ENCODE assay signal across 1 cellular context in the genomic region with DNA sequence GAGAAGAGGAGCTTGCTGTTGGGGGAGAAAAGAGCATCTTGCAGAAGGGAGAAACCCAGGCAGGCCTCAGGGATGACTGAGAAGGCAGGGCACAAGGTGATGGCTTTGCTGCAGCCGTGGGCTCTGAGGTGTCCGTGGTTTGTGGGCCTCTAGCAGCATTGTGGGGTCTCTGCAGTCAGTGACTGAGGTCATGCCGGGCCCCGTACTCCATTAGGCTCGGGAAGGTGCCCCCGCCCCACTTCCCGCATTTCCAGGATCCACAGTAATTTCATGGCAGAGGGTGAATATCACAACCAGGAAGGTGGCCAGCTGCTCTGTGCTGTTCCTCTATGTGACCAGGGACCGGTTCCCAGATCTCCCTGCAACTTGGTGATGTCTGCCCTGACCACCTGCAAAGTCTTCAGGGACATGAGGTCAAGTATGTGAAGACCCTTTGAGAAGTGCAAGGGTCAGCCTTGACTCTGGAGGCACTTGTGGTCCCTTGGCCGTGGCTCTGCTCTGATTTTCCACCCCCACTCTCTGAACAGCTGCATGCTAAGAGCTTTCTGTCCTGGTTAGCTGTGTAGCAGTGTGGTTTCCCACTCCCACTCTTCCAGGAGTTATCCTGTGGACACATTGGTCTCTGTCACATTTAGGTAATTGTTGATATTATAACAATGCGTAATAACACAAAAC.
TF ChIP-seq lines count a peak whose summit lies in the region.

No MANE protein-coding gene starts in this region.

TF ChIP-seq in A549, 52 proteins besides CTCF, POLR2A, EP300 and RAD21 (continued from another document):
- TF ChIP-seq, protein P1, sequence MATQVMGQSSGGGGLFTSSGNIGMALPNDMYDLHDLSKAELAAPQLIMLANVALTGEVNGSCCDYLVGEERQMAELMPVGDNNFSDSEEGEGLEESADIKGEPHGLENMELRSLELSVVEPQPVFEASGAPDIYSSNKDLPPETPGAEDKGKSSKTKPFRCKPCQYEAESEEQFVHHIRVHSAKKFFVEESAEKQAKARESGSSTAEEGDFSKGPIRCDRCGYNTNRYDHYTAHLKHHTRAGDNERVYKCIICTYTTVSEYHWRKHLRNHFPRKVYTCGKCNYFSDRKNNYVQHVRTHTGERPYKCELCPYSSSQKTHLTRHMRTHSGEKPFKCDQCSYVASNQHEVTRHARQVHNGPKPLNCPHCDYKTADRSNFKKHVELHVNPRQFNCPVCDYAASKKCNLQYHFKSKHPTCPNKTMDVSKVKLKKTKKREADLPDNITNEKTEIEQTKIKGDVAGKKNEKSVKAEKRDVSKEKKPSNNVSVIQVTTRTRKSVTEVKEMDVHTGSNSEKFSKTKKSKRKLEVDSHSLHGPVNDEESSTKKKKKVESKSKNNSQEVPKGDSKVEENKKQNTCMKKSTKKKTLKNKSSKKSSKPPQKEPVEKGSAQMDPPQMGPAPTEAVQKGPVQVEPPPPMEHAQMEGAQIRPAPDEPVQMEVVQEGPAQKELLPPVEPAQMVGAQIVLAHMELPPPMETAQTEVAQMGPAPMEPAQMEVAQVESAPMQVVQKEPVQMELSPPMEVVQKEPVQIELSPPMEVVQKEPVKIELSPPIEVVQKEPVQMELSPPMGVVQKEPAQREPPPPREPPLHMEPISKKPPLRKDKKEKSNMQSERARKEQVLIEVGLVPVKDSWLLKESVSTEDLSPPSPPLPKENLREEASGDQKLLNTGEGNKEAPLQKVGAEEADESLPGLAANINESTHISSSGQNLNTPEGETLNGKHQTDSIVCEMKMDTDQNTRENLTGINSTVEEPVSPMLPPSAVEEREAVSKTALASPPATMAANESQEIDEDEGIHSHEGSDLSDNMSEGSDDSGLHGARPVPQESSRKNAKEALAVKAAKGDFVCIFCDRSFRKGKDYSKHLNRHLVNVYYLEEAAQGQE (IDR thresholded peaks at IDR 0.05) = no peak
